ENCODE assay signal across 11 cellular contexts in genomic region chr5:176995122-176995490, GRCh38. TPM values are rescaled to one million over a fixed set of nuclear protein-coding genes. Genes with fewer than 3 reads are reported as not detected.
DNase-seq lines count a peak whose midpoint lies in the region; ATAC-seq and TF ChIP-seq lines count a peak whose summit lies in the region.
"Had no signal": no experiment of that assay in that cellular context is flagged by ENCODE, and none has a peak within 500 bp of the region (broad histone marks: within the 10 kb centered on the region; RNA-seq: fewer than 3 reads in every experiment).

No MANE protein-coding gene starts in this region.

- peak overlapping the region; percentile 16 for H3K4me3 ChIP-seq in SU-DHL-6 (ENCODE audit: insufficient read depth, low read length, poor library complexity, severe bottlenecking)
- H3K4me3 ChIP-seq in hepatocyte: no peak overlapping the region
- H3K4me3 ChIP-seq in suprapubic skin: no peak overlapping the region

- H4K20me1 ChIP-seq in SU-DHL-6 (ENCODE audit: low read depth, low read length): no peaks in the 10 kb centered on the region; the same call in 1 of the 2 replicates
- H4K20me1 ChIP-seq in hepatocyte (ENCODE audit: insufficient read depth, poor library complexity, severe bottlenecking): peaks cover 66% of the 10 kb centered on the region

- H3K36me3 Mint-ChIP-seq in activated naive CD4-positive, alpha-beta T cell treated with anti-CD3 and anti-CD28 coated beads for 36 hours (ENCODE audit: low read depth): peaks cover 25% of the 10 kb centered on the region
- H3K36me3 Mint-ChIP-seq in activated naive CD4-positive, alpha-beta T cell treated with anti-CD3 and anti-CD28 coated beads, Interleukin-2, amount 10 ng/mL, durations not matched to agents 7 days and 5 days: peaks cover 21% of the 10 kb centered on the region
- peaks cover 10 to 20% of the 10 kb centered on the region in 2 donors for H3K36me3 Mint-ChIP-seq in stimulated activated naive B cell treated with anti-CD40 and anti-IgM and Interleukin-4, amounts not matched to agents 10 μg/mL and 1 μg/mL and 100 μg/mL, for 72 hours

- TF ChIP-seq POLR2A in suprapubic skin (IDR thresholded peaks at IDR 0.05): no peak

- H3K27ac ChIP-seq in SU-DHL-6 (ENCODE audit: low read depth, low read length) (peak overlapping the region; percentile 90), hepatocyte (peak overlapping the region; percentile 92), suprapubic skin (no peak overlapping the region)

- H3K4me1 Mint-ChIP-seq in activated naive CD4-positive, alpha-beta T cell treated with anti-CD3 and anti-CD28 coated beads for 36 hours (ENCODE audit: low read depth): peaks cover 37% of the 10 kb centered on the region
- peaks cover 28% of the 10 kb centered on the region for H3K4me1 Mint-ChIP-seq in activated naive CD4-positive, alpha-beta T cell treated with anti-CD3 and anti-CD28 coated beads, Interleukin-2, amount 10 ng/mL, durations not matched to agents 7 days and 5 days
- peaks cover 30 to 69% of the 10 kb centered on the region in 2 donors for H3K4me1 Mint-ChIP-seq in stimulated activated naive B cell treated with anti-CD40 and anti-IgM and Interleukin-4, amounts not matched to agents 10 μg/mL and 1 μg/mL and 100 μg/mL, for 72 hours

- peaks cover 44% of the 10 kb centered on the region for H3F3A ChIP-seq in SU-DHL-6 (ENCODE audit: insufficient read depth)

- H3K4me2 ChIP-seq in SU-DHL-6 (ENCODE audit: low read depth, low read length, poor library complexity, severe bottlenecking): peak overlapping the region; percentile 88
- peak overlapping the region; percentile 47 for H3K4me2 ChIP-seq in hepatocyte
- H3K4me2 ChIP-seq: SK-N-SH had no signal

- H3K9me3 ChIP-seq in SU-DHL-6 (ENCODE audit: insufficient read depth, low read length) (no peaks in the 10 kb centered on the region), hepatocyte (ENCODE audit: low read depth) (no peaks in the 10 kb centered on the region), suprapubic skin (no peaks in the 10 kb centered on the region)
- H3K9me3 ChIP-seq: SK-N-SH had no signal

- H3K4me3 Mint-ChIP-seq in activated naive CD4-positive, alpha-beta T cell treated with anti-CD3 and anti-CD28 coated beads for 36 hours: no peak overlapping the region
- no peak overlapping the region for H3K4me3 Mint-ChIP-seq in activated naive CD4-positive, alpha-beta T cell treated with anti-CD3 and anti-CD28 coated beads, Interleukin-2, amount 10 ng/mL, durations not matched to agents 7 days and 5 days
- H3K4me3 Mint-ChIP-seq in stimulated activated naive B cell treated with anti-CD40 and anti-IgM and Interleukin-4, amounts not matched to agents 10 μg/mL and 1 μg/mL and 100 μg/mL, for 72 hours: peak overlapping the region in 1 of 2 donors; percentile 30

- H3K4me1 ChIP-seq in hepatocyte (ENCODE audit: insufficient read depth) (peaks cover 6% of the 10 kb centered on the region), suprapubic skin (peaks cover 15% of the 10 kb centered on the region)

- DNase-seq in activated naive CD4-positive, alpha-beta T cell treated with anti-CD3 and anti-CD28 coated beads for 36 hours: no peak
- DNase-seq in activated naive CD4-positive, alpha-beta T cell treated with anti-CD3 and anti-CD28 coated beads, Interleukin-2, amount 10 ng/mL, durations not matched to agents 7 days and 5 days: no peak
- DNase-seq in hepatocyte (ENCODE audit: low spot score): no peak
- DNase-seq in stimulated activated naive B cell treated with anti-CD40 and anti-IgM and Interleukin-4, amounts not matched to agents 10 μg/mL and 1 μg/mL and 100 μg/mL, for 72 hours: no peak
- no peak for DNase-seq in suprapubic skin (ENCODE audit: low spot score in 2 of 2)
- DNase-seq in posterior cingulate gyrus: no peak
- DNase-seq: activated CD8-positive, alpha-beta memory T cell treated with anti-CD3 and anti-CD28 coated beads, Interleukin-2, amount 50 U/mL, for 48 hours; amygdala; SK-N-SH had no signal

- CTCF ChIA-PET in activated naive CD4-positive, alpha-beta T cell treated with anti-CD3 and anti-CD28 coated beads for 36 hours (lab: Charles Lee): no interaction called here
- CTCF ChIA-PET in activated naive CD4-positive, alpha-beta T cell treated with anti-CD3 and anti-CD28 coated beads, Interleukin-2, amount 10 ng/mL, durations not matched to agents 7 days and 5 days (lab: Charles Lee): no interaction called here

- H2AFZ ChIP-seq in SU-DHL-6 (ENCODE audit: low read depth, low read length, severe bottlenecking) (no peak overlapping the region), hepatocyte (no peak overlapping the region)

- no peak for ATAC-seq in stimulated activated naive B cell treated with anti-CD40 and anti-IgM and Interleukin-4, amounts not matched to agents 10 μg/mL and 1 μg/mL and 100 μg/mL, for 72 hours (replicated peaks)
- no peak for ATAC-seq in HG03095 (IDR thresholded peaks at IDR 0.05; ENCODE audit: unreplicated experiment)

- H3K36me3 ChIP-seq in SU-DHL-6 (ENCODE audit: low read length) (no peaks in the 10 kb centered on the region), hepatocyte (replicated peaks; ENCODE audit: insufficient read depth, low read depth) (no peaks in the 10 kb centered on the region), suprapubic skin (no peaks in the 10 kb centered on the region)

- H3K27me3 ChIP-seq in SU-DHL-6 (ENCODE audit: low read length) (no peaks in the 10 kb centered on the region), hepatocyte (no peaks in the 10 kb centered on the region), suprapubic skin (no peaks in the 10 kb centered on the region)

- TF ChIP-seq EP300 in suprapubic skin (IDR thresholded peaks at IDR 0.05): no peak

- H3K27me3 Mint-ChIP-seq in activated naive CD4-positive, alpha-beta T cell treated with anti-CD3 and anti-CD28 coated beads for 36 hours (ENCODE audit: low read depth): no peaks in the 10 kb centered on the region
- no peaks in the 10 kb centered on the region for H3K27me3 Mint-ChIP-seq in activated naive CD4-positive, alpha-beta T cell treated with anti-CD3 and anti-CD28 coated beads, Interleukin-2, amount 10 ng/mL, durations not matched to agents 7 days and 5 days
- no peaks in the 10 kb centered on the region for H3K27me3 Mint-ChIP-seq in stimulated activated naive B cell treated with anti-CD40 and anti-IgM and Interleukin-4, amounts not matched to agents 10 μg/mL and 1 μg/mL and 100 μg/mL, for 72 hours

- H3K79me2 ChIP-seq in SU-DHL-6 (ENCODE audit: insufficient read depth, low read length) (peaks cover 96% of the 10 kb centered on the region), hepatocyte (peaks cover 95% of the 10 kb centered on the region)

- H3K9me3 Mint-ChIP-seq in activated naive CD4-positive, alpha-beta T cell treated with anti-CD3 and anti-CD28 coated beads for 36 hours: peaks cover 5% of the 10 kb centered on the region
- peaks cover 6% of the 10 kb centered on the region for H3K9me3 Mint-ChIP-seq in activated naive CD4-positive, alpha-beta T cell treated with anti-CD3 and anti-CD28 coated beads, Interleukin-2, amount 10 ng/mL, durations not matched to agents 7 days and 5 days
- no peaks in the 10 kb centered on the region for H3K9me3 Mint-ChIP-seq in stimulated activated naive B cell treated with anti-CD40 and anti-IgM and Interleukin-4, amounts not matched to agents 10 μg/mL and 1 μg/mL and 100 μg/mL, for 72 hours

- H3K9me2 ChIP-seq in SU-DHL-6 (replicated peaks; ENCODE audit: insufficient read depth, low read length) (no peaks in the 10 kb centered on the region), hepatocyte (replicated peaks; ENCODE audit: insufficient read depth) (no peaks in the 10 kb centered on the region)
- H3K9me2 ChIP-seq: SK-N-SH had no signal

- 89% methylated on average over 3 of the region's 3 CpGs for WGBS in hepatocyte (ENCODE audit: low lambda C conversion rate, missing lambda C conversion rate)
- WGBS in suprapubic skin: 89% methylated on average over 3 of the region's 3 CpGs

- intact Hi-C loops in activated naive CD4-positive, alpha-beta T cell treated with anti-CD3 and anti-CD28 coated beads for 36 hours (cut with micrococcal nuclease): no loop called here
- intact Hi-C loops in posterior cingulate gyrus (cut with DNase I): no loop called here

- peak overlapping the region; percentile 43 for H3K27ac Mint-ChIP-seq in activated naive CD4-positive, alpha-beta T cell treated with anti-CD3 and anti-CD28 coated beads for 36 hours
- no peak overlapping the region for H3K27ac Mint-ChIP-seq in activated naive CD4-positive, alpha-beta T cell treated with anti-CD3 and anti-CD28 coated beads, Interleukin-2, amount 10 ng/mL, durations not matched to agents 7 days and 5 days
- peak overlapping the region; percentile 80 for H3K27ac Mint-ChIP-seq in stimulated activated naive B cell treated with anti-CD40 and anti-IgM and Interleukin-4, amounts not matched to agents 10 μg/mL and 1 μg/mL and 100 μg/mL, for 72 hours

- TF ChIP-seq CTCF in SU-DHL-6 (IDR thresholded peaks at IDR 0.05; ENCODE audit: insufficient read depth, low read length, poor library complexity, severe bottlenecking) (no peak), hepatocyte (IDR thresholded peaks at IDR 0.05; ENCODE audit: poor library complexity) (no peak), suprapubic skin (IDR thresholded peaks at IDR 0.05) (no peak)

- H3K9ac ChIP-seq in SU-DHL-6 (ENCODE audit: low read length): peak overlapping the region; percentile 30; the same call in 1 of the 2 replicates
- H3K9ac ChIP-seq: SK-N-SH had no signal

RNA-seq across cellular contexts. Expression of gene UIMC1, which starts 11.5 kb away (rescaled TPM):
- total RNA-seq in activated naive CD4-positive, alpha-beta T cell treated with anti-CD3 and anti-CD28 coated beads for 36 hours: 10 to 100 TPM; 53.4 to 54.6 TPM
- total RNA-seq in hepatocyte: 24.1 and 28.2 TPM in 2 replicates
- 12.6 and 22.3 TPM in 2 replicates for polyA plus RNA-seq in hepatocyte
- total RNA-seq in suprapubic skin: 10 to 100 TPM; 19.2 to 37.3 (median 23.2) TPM

RNA-seq across cellular contexts. Expression of gene ZNF346, which starts 27.4 kb away (rescaled TPM):
- 10 to 100 TPM; 13.4 to 15.1 TPM for total RNA-seq in activated naive CD4-positive, alpha-beta T cell treated with anti-CD3 and anti-CD28 coated beads for 36 hours
- total RNA-seq in hepatocyte (13.1 and 13.8 TPM in 2 replicates), suprapubic skin (10 to 100 TPM; 13.9 to 29.0 (median 15.8) TPM)
- 18.0 and 21.4 TPM in 2 replicates for polyA plus RNA-seq in hepatocyte
